ENCODE assay signal across 9 cellular contexts in genomic region chr13:48231948-48232347, GRCh38. TPM values are rescaled to one million over a fixed set of nuclear protein-coding genes. Genes with fewer than 3 reads are reported as not detected.
A peak's percentile ranks its signal among the peaks of the same experiment; 100 is the strongest.
DNase-seq lines count a peak whose midpoint lies in the region; ATAC-seq and TF ChIP-seq lines count a peak whose summit lies in the region.
"Had no signal": no experiment of that assay in that cellular context is flagged by ENCODE, and none has a peak within 500 bp of the region (broad histone marks: within the 10 kb centered on the region; RNA-seq: fewer than 3 reads in every experiment).

No MANE protein-coding gene starts in this region.

- no peaks in the 10 kb centered on the region for H3K36me3 Mint-ChIP-seq in HFFc6 (ENCODE audit: low read depth)
- peaks cover 12% of the 10 kb centered on the region for H3K36me3 Mint-ChIP-seq in activated T-helper 1 cell treated with anti-CD3 and anti-CD28 coated beads, Interleukin-12 subunit alpha, Interleukin-12 subunit beta, Interleukin-2, Interleukin-4 antibody, amounts not matched to agents 30 ng/mL and 10 ng/mL and 1 ng/mL, durations not matched to agents 14 hours and 24 hours and 36 hours (ENCODE audit: low read depth)
- peaks cover 8% of the 10 kb centered on the region for H3K36me3 Mint-ChIP-seq in stimulated activated effector memory CD8-positive, alpha-beta T cell treated with anti-CD3 and anti-CD28 coated beads, Interleukin-12 subunit alpha, Interleukin-12 subunit beta, amount 100 ng/mL, for 72 hours

- H3K27ac Mint-ChIP-seq in HFFc6, result no peak overlapping the region
- no peak overlapping the region for H3K27ac Mint-ChIP-seq in activated T-helper 1 cell treated with anti-CD3 and anti-CD28 coated beads, Interleukin-12 subunit alpha, Interleukin-12 subunit beta, Interleukin-2, Interleukin-4 antibody, amounts not matched to agents 30 ng/mL and 10 ng/mL and 1 ng/mL, durations not matched to agents 14 hours and 24 hours and 36 hours
- peak overlapping the region; percentile 94 for H3K27ac Mint-ChIP-seq in stimulated activated effector memory CD8-positive, alpha-beta T cell treated with anti-CD3 and anti-CD28 coated beads, Interleukin-12 subunit alpha, Interleukin-12 subunit beta, amount 100 ng/mL, for 72 hours

- no peaks in the 10 kb centered on the region for H3K27me3 ChIP-seq in right cardiac atrium (ENCODE audit: control insufficient read depth, insufficient read depth)

- no peak for DNase-seq in HFFc6
- DNase-seq in activated T-helper 1 cell treated with anti-CD3 and anti-CD28 coated beads, Interleukin-12 subunit alpha, Interleukin-12 subunit beta, Interleukin-2, Interleukin-4 antibody, amounts not matched to agents 30 ng/mL and 10 ng/mL and 1 ng/mL, durations not matched to agents 14 hours and 24 hours and 36 hours (ENCODE audit: low spot score), result no peak
- DNase-seq in right cardiac atrium, result no peak
- DNase-seq in stimulated activated effector memory CD8-positive, alpha-beta T cell treated with anti-CD3 and anti-CD28 coated beads, Interleukin-12 subunit alpha, Interleukin-12 subunit beta, amount 100 ng/mL, for 72 hours (ENCODE audit: low spot score in 2 of 2), result no peak
- no peak for DNase-seq in mucosa of gallbladder (ENCODE audit: low spot score)
- DNase-seq in activated CD4-positive, CD25-positive, alpha-beta regulatory T cell (lab: John Stamatoyannopoulos, UW), result no peak
- DNase-seq in NCI-H1105 (lab: John Stamatoyannopoulos, UW), result no peak
- DNase-seq: activated CD4-positive, alpha-beta T cell treated with anti-CD3 and anti-CD28 coated beads, Interleukin-2, amount 50 U/mL, for 4 hours; stimulated activated CD8-positive, alpha-beta memory T cell treated with anti-CD3 and anti-CD28 coated beads, Interleukin-4, amount 100 ng/mL, for 48 hours had no signal

- peak overlapping the region; percentile 81 for H3K27ac ChIP-seq in right cardiac atrium (ENCODE audit: low read length)

- TF ChIP-seq CTCF in HFFc6 (IDR thresholded peaks at IDR 0.05), result no peak

- peak overlapping the region; percentile 77 for H3K4me3 ChIP-seq in right cardiac atrium (ENCODE audit: low read length)

- H3K9me3 ChIP-seq in right cardiac atrium (ENCODE audit: control insufficient read depth, low read length), result no peaks in the 10 kb centered on the region

- ATAC-seq in right cardiac atrium, result peak; percentile 28 to 38
- ATAC-seq in stimulated activated effector memory CD8-positive, alpha-beta T cell treated with anti-CD3 and anti-CD28 coated beads, Interleukin-12 subunit alpha, Interleukin-12 subunit beta, amount 100 ng/mL, for 72 hours, result no peak

- H3K4me1 Mint-ChIP-seq in HFFc6 (ENCODE audit: low read depth), result peaks cover 39% of the 10 kb centered on the region
- H3K4me1 Mint-ChIP-seq in activated T-helper 1 cell treated with anti-CD3 and anti-CD28 coated beads, Interleukin-12 subunit alpha, Interleukin-12 subunit beta, Interleukin-2, Interleukin-4 antibody, amounts not matched to agents 30 ng/mL and 10 ng/mL and 1 ng/mL, durations not matched to agents 14 hours and 24 hours and 36 hours (ENCODE audit: low read depth), result peaks cover 41% of the 10 kb centered on the region
- H3K4me1 Mint-ChIP-seq in stimulated activated effector memory CD8-positive, alpha-beta T cell treated with anti-CD3 and anti-CD28 coated beads, Interleukin-12 subunit alpha, Interleukin-12 subunit beta, amount 100 ng/mL, for 72 hours, result peaks cover 14% of the 10 kb centered on the region

- peaks cover 2% of the 10 kb centered on the region for H3K4me1 ChIP-seq in right cardiac atrium (ENCODE audit: control insufficient read depth, insufficient read depth, low read length)

- H3K27me3 Mint-ChIP-seq in HFFc6 (ENCODE audit: insufficient read depth), result peaks cover 16% of the 10 kb centered on the region
- peaks cover 36% of the 10 kb centered on the region for H3K27me3 Mint-ChIP-seq in activated T-helper 1 cell treated with anti-CD3 and anti-CD28 coated beads, Interleukin-12 subunit alpha, Interleukin-12 subunit beta, Interleukin-2, Interleukin-4 antibody, amounts not matched to agents 30 ng/mL and 10 ng/mL and 1 ng/mL, durations not matched to agents 14 hours and 24 hours and 36 hours (ENCODE audit: insufficient read depth)

- peak overlapping the region; percentile 96 for H3K4me3 Mint-ChIP-seq in HFFc6
- peak overlapping the region; percentile 90 for H3K4me3 Mint-ChIP-seq in activated T-helper 1 cell treated with anti-CD3 and anti-CD28 coated beads, Interleukin-12 subunit alpha, Interleukin-12 subunit beta, Interleukin-2, Interleukin-4 antibody, amounts not matched to agents 30 ng/mL and 10 ng/mL and 1 ng/mL, durations not matched to agents 14 hours and 24 hours and 36 hours
- H3K4me3 Mint-ChIP-seq in stimulated activated effector memory CD8-positive, alpha-beta T cell treated with anti-CD3 and anti-CD28 coated beads, Interleukin-12 subunit alpha, Interleukin-12 subunit beta, amount 100 ng/mL, for 72 hours, result peak overlapping the region; percentile 84

- intact Hi-C loops in activated T-helper 1 cell treated with anti-CD3 and anti-CD28 coated beads, Interleukin-12 subunit alpha, Interleukin-12 subunit beta, Interleukin-2, Interleukin-4 antibody, amounts not matched to agents 30 ng/mL and 10 ng/mL and 1 ng/mL, durations not matched to agents 14 hours and 24 hours and 36 hours (cut with micrococcal nuclease), result loop anchor here (5.0 kb wide), 3 partner anchors 260 to 745 kb away; partner anchors contain the start of genes CYSLTR2 and FNDC3A
- intact Hi-C loops in right cardiac atrium (cut with DNase I), result loop anchor here (5.0 to 10.0 kb wide), 4 partner anchors 73 to 137 kb away; partner anchors contain the start of genes MED4 (in 2 of the 4) and RB1 (in 2 of the 4)

- no peaks in the 10 kb centered on the region for H3K9me3 Mint-ChIP-seq in HFFc6
- no peaks in the 10 kb centered on the region for H3K9me3 Mint-ChIP-seq in activated T-helper 1 cell treated with anti-CD3 and anti-CD28 coated beads, Interleukin-12 subunit alpha, Interleukin-12 subunit beta, Interleukin-2, Interleukin-4 antibody, amounts not matched to agents 30 ng/mL and 10 ng/mL and 1 ng/mL, durations not matched to agents 14 hours and 24 hours and 36 hours
- H3K9me3 Mint-ChIP-seq in stimulated activated effector memory CD8-positive, alpha-beta T cell treated with anti-CD3 and anti-CD28 coated beads, Interleukin-12 subunit alpha, Interleukin-12 subunit beta, amount 100 ng/mL, for 72 hours, result no peaks in the 10 kb centered on the region

RNA-seq across cellular contexts. Expression of gene ITM2B, which starts 1.1 kb away (rescaled TPM):
- 100 to 1,000 TPM; 161 to 258 (median 191) TPM for total RNA-seq in HFFc6 (2021; fragmentation: NEBNext Ultra II Directional; extraction: Animal tissue kit (Norgen Biotek cat#: 25700))
- total RNA-seq in activated T-helper 1 cell treated with anti-CD3 and anti-CD28 coated beads, Interleukin-12 subunit alpha, Interleukin-12 subunit beta, Interleukin-2, Interleukin-4 antibody, amounts not matched to agents 30 ng/mL and 10 ng/mL and 1 ng/mL, durations not matched to agents 14 hours and 24 hours and 36 hours, result 56.2 and 61.2 TPM in 2 replicates
- total RNA-seq in right cardiac atrium (100 to 1,000 TPM; 585 to 643 (median 613) TPM), mucosa of gallbladder (791 TPM)
- 633 TPM for polyA plus RNA-seq in right cardiac atrium
